24 cellular contexts compared by ENCODE assay signal in genomic region chr6:168335341-168335740, GRCh38. TPM values are rescaled to one million over a fixed set of nuclear protein-coding genes. Genes with fewer than 3 reads are reported as not detected.
"Had no signal": no experiment of that assay in that cellular context is flagged by ENCODE, and none has a peak within 500 bp of the region (broad histone marks: within the 10 kb centered on the region; RNA-seq: fewer than 3 reads in every experiment).

No MANE protein-coding gene starts in this region.

- H3K27ac Mint-ChIP-seq: IgD-negative memory B cell had no signal

- H3K27me3 ChIP-seq: SJSA1 had no signal

- H3K4me1 ChIP-seq: SJSA1 had no signal

- H3K36me3 Mint-ChIP-seq: IgD-negative memory B cell had no signal

- H3K9ac ChIP-seq: KMS-11 had no signal

- H3K4me3 Mint-ChIP-seq: IgD-negative memory B cell had no signal

- H3K4me1 Mint-ChIP-seq: IgD-negative memory B cell had no signal

- H3K27me3 Mint-ChIP-seq: IgD-negative memory B cell had no signal

- H3K4me3 ChIP-seq: K562, SJSA1, SK-N-MC had no signal

- DNase-seq: Kasumi-1, MM.1S, NCI-H1092 treated with DMSO at 0.1 percent for 48 hours, NCI-H1436, NCI-H1694, NCI-H187 treated with DMSO at 0.1 percent for 48 hours, NCI-H2029 treated with DMSO at 0.1 percent for 48 hours, NCI-H2171 treated with DMSO at 0.1 percent for 48 hours, NCI-H345, NCI-H446 treated with DMSO at 0.1 percent for 48 hours, NCI-H510A treated with DMSO at 0.1 percent for 48 hours, NCI-H526, NCI-H774, Right ventricle myocardium superior, RPMI8226, SIG-M5 had no signal

- H3K36me3 ChIP-seq: SJSA1 had no signal

- ATAC-seq: K562 had no signal

- H3K27ac ChIP-seq: KMS-11, SJSA1, SK-N-MC had no signal

- FAIRE-seq: K562, RCC 7860 had no signal

- H3K4me2 ChIP-seq: KMS-11 had no signal

RNA-seq across cellular contexts. Expression of gene DACT2, which starts 15.8 kb away (rescaled TPM):
- total RNA-seq: HT1080, K562, M059J, SJSA1 had no signal
- polyA plus RNA-seq: IgD-negative memory B cell, K562 had no signal
